Comparison of ENCODE assay signal across 1 cellular context in genomic region chr7:132537451-132537850, GRCh38.
TF ChIP-seq lines count a peak whose summit lies in the region.

No MANE protein-coding gene starts in this region.

TF ChIP-seq in HepG2, 621 proteins besides CTCF, POLR2A, EP300 and RAD21 (continued from another document):
- TF ChIP-seq ZNF687 (CRISPR knock-in tag; IDR thresholded peaks at IDR 0.05) (no peak), ZNF891 (CRISPR knock-in tag; IDR thresholded peaks at IDR 0.05) (no peak), TBP (CRISPR knock-in tag; IDR thresholded peaks at IDR 0.05) (no peak), KMT2B (CRISPR knock-in tag; IDR thresholded peaks at IDR 0.05) (no peak), SP1 (IDR thresholded peaks at IDR 0.05) (no peak), SP1 (CRISPR knock-in tag; IDR thresholded peaks at IDR 0.05) (no peak), KIAA2018 (CRISPR knock-in tag; IDR thresholded peaks at IDR 0.05; ENCODE audit: borderline replicate concordance) (no peak), ZKSCAN1 (IDR thresholded peaks at IDR 0.05; ENCODE audit: low read length) (no peak), SIN3B (IDR thresholded peaks at IDR 0.05; ENCODE audit: low read length) (no peak), GABPB1 (CRISPR knock-in tag; IDR thresholded peaks at IDR 0.05) (no peak), MYC (CRISPR knock-in tag; IDR thresholded peaks at IDR 0.05; ENCODE audit: borderline replicate concordance) (no peak)
- TF ChIP-seq, protein P1, sequence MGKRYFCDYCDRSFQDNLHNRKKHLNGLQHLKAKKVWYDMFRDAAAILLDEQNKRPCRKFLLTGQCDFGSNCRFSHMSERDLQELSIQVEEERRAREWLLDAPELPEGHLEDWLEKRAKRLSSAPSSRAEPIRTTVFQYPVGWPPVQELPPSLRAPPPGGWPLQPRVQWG (CRISPR knock-in tag; IDR thresholded peaks at IDR 0.05; ENCODE audit: borderline replicate concordance, low read depth) = no peak
- TF ChIP-seq, protein P2, sequence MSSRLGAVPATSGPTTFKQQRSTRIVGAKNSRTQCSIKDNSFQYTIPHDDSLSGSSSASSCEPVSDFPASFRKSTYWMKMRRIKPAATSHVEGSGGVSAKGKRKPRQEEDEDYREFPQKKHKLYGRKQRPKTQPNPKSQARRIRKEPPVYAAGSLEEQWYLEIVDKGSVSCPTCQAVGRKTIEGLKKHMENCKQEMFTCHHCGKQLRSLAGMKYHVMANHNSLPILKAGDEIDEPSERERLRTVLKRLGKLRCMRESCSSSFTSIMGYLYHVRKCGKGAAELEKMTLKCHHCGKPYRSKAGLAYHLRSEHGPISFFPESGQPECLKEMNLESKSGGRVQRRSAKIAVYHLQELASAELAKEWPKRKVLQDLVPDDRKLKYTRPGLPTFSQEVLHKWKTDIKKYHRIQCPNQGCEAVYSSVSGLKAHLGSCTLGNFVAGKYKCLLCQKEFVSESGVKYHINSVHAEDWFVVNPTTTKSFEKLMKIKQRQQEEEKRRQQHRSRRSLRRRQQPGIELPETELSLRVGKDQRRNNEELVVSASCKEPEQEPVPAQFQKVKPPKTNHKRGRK (CRISPR knock-in tag; IDR thresholded peaks at IDR 0.05) = no peak
- TF ChIP-seq, protein P3, sequence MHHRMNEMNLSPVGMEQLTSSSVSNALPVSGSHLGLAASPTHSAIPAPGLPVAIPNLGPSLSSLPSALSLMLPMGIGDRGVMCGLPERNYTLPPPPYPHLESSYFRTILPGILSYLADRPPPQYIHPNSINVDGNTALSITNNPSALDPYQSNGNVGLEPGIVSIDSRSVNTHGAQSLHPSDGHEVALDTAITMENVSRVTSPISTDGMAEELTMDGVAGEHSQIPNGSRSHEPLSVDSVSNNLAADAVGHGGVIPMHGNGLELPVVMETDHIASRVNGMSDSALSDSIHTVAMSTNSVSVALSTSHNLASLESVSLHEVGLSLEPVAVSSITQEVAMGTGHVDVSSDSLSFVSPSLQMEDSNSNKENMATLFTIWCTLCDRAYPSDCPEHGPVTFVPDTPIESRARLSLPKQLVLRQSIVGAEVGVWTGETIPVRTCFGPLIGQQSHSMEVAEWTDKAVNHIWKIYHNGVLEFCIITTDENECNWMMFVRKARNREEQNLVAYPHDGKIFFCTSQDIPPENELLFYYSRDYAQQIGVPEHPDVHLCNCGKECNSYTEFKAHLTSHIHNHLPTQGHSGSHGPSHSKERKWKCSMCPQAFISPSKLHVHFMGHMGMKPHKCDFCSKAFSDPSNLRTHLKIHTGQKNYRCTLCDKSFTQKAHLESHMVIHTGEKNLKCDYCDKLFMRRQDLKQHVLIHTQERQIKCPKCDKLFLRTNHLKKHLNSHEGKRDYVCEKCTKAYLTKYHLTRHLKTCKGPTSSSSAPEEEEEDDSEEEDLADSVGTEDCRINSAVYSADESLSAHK (CRISPR knock-in tag; IDR thresholded peaks at IDR 0.05; ENCODE audit: borderline replicate concordance) = no peak
